ENCODE assay signal across 31 cellular contexts in the genomic region with DNA sequence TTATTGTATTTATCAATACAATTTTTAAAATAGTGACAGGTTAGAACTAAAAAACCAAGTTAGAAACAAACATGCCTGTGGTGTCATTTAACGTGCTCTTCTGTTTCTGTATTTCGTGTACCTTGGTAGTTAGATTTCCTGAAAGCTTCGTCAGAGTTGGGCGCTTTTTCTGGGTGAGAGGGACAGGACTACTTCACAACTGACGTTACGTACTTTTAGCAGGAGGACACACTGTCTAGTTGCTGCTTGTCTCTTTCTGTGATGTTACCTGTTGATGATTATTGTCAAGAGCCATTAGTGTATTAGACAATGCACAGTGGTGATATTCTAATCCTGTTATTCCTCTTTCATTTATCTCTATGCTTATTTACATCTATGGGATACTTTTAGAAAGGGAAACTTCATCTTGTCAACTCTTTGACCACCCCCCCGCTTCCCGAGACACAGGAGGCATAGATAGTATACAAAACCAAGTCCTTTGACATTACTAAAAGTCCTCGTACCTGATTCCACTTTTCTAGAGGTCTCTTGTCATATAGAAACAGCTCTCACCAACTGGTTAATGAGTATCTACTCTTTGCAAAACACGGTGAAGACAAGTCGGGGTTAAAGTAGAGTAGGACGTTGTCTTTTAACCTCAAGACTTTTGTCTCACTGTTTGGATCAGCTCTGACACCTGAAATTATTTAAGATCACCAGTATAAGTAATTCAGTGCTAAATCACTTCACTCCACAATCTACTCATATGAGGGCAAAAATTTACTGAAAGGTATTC.
DNase-seq lines count a peak whose midpoint lies in the region; ATAC-seq and TF ChIP-seq lines count a peak whose summit lies in the region.
"Had no signal": no experiment of that assay in that cellular context is flagged by ENCODE, and none has a peak within 500 bp of the region (broad histone marks: within the 10 kb centered on the region; RNA-seq: fewer than 3 reads in every experiment).

No MANE protein-coding gene starts in this region.

- H3K27me3 Mint-ChIP-seq in H9 (ENCODE audit: low read depth), result no peaks in the 10 kb centered on the region

- H3K4me1 ChIP-seq in H9 (ENCODE audit: insufficient read depth, low read length) (peaks cover 2% of the 10 kb centered on the region; the same call in 1 of the 2 replicates), lower lobe of right lung (no peaks in the 10 kb centered on the region)
- H3K4me1 ChIP-seq: A549, left ventricle myocardium inferior, thyroid gland had no signal

- peak overlapping the region; percentile 45 for H2BK20ac ChIP-seq in H9 (ENCODE audit: low read depth, low read length, poor library complexity, severe bottlenecking)

- no peaks in the 10 kb centered on the region for H4K20me1 ChIP-seq in H9 (ENCODE audit: control insufficient read depth, insufficient read depth, insufficient read length)

- no peak overlapping the region for H4K91ac ChIP-seq in H9 (ENCODE audit: insufficient read length, low read depth, low read length)

- DNase-seq in H9, result no peak
- no peak for DNase-seq in lower lobe of right lung
- DNase-seq in activated naive CD4-positive, alpha-beta T cell treated with anti-CD3 and anti-CD28 coated beads, Interleukin-2, amount 50 U/mL, for 16 hours, result no peak
- no peak for DNase-seq in hepatic stellate cell (ENCODE audit: low spot score)
- no peak for DNase-seq in GM13976 (ENCODE audit: low spot score)
- DNase-seq: activated CD4-positive, alpha-beta T cell treated with anti-CD3 and anti-CD28 coated beads for 4 hours; activated CD8-positive, alpha-beta memory T cell treated with anti-CD3 and anti-CD28 coated beads for 24 hours; activated gamma-delta T cell treated with Interleukin-2 at 50 U/mL for 16 hours; AML-193; CD4-positive, alpha-beta memory T cell; dermis blood vessel endothelial cell; hypothalamus; immature natural killer cell; left ventricle myocardium inferior; midbrain; naive thymus-derived CD4-positive, alpha-beta T cell; NCI-H1694 treated with DMSO at 0.1 percent for 48 hours; NCI-H2171; NCI-H510A treated with DMSO at 0.1 percent for 48 hours; nucleus accumbens; PC-3; stimulated activated naive CD8-positive, alpha-beta T cell treated with anti-CD3 and anti-CD28 coated beads, Interleukin-15, Interleukin-2, amounts not matched to agents 100 U/mL and 50 U/mL, for 24 hours; thyroid gland had no signal

- no peak overlapping the region for H3K4me2 ChIP-seq in H9 (ENCODE audit: insufficient read depth, insufficient read length, low read length)
- H3K4me2 ChIP-seq: A549, GM23338 had no signal

- no peaks in the 10 kb centered on the region; the same call in 1 of the 2 replicates for H3K79me2 ChIP-seq in H9 (ENCODE audit: insufficient read depth, low read length)

- H3K4me3 Mint-ChIP-seq in H9, result no peak overlapping the region
- H3K4me3 Mint-ChIP-seq: CD4-positive, alpha-beta memory T cell; central memory CD8-positive, alpha-beta T cell; GM23338; immature natural killer cell; naive thymus-derived CD4-positive, alpha-beta T cell; T-helper 2 cell treated with Interferon-gamma antibody and Interleukin-4, amounts not matched to agents 5 μg/mL and 100 μg/mL, for 36 hours had no signal

- H3K9ac ChIP-seq in H9 (ENCODE audit: extremely low read depth, insufficient read length, low read length), result no peak overlapping the region

- no peaks in the 10 kb centered on the region for H3K79me1 ChIP-seq in H9 (ENCODE audit: insufficient read depth, low read depth, low read length, poor library complexity, severe bottlenecking)

- no peak overlapping the region for H3K27ac Mint-ChIP-seq in H9
- H3K27ac Mint-ChIP-seq: CD4-positive, alpha-beta memory T cell; GM23338; immature natural killer cell; naive thymus-derived CD4-positive, alpha-beta T cell; T-helper 2 cell treated with Interferon-gamma antibody and Interleukin-4, amounts not matched to agents 5 μg/mL and 100 μg/mL, for 36 hours had no signal

- no peaks in the 10 kb centered on the region for H3K36me3 Mint-ChIP-seq in H9 (ENCODE audit: insufficient read depth in 1 of 3, low read depth in 3 of 3)
- H3K36me3 Mint-ChIP-seq: CD4-positive, alpha-beta memory T cell; immature natural killer cell had no signal

- no peak overlapping the region for H3K23ac ChIP-seq in H9 (ENCODE audit: insufficient read length, low read depth, low read length)

- peak; percentile 95 for ATAC-seq in GM18861 (IDR thresholded peaks at IDR 0.05; ENCODE audit: unreplicated experiment)
- ATAC-seq in HG03342 (IDR thresholded peaks at IDR 0.05; ENCODE audit: unreplicated experiment), result peak; percentile 69
- ATAC-seq in lower lobe of right lung, result peak in 1 of 2 donors; percentile 81
- ATAC-seq in HG02885 (IDR thresholded peaks at IDR 0.05; ENCODE audit: poor library complexity, unreplicated experiment), result no peak
- ATAC-seq: A549; GM23338; naive thymus-derived CD4-positive, alpha-beta T cell; PC-3; Right ventricle myocardium inferior; stimulated activated naive CD8-positive, alpha-beta T cell treated with anti-CD3 and anti-CD28 coated beads, Interleukin-15, Interleukin-2, amounts not matched to agents 100 U/mL and 50 U/mL, for 24 hours had no signal

- no peaks in the 10 kb centered on the region for H3K23me2 ChIP-seq in H9 (ENCODE audit: insufficient read length, low read depth, low read length, poor library complexity, severe bottlenecking)

- in situ Hi-C loops in GM13976 (cut with MboI; ENCODE audit: low sequenced_read_pairs, unreplicated experiment), result no loop called here

- no peak overlapping the region for H2AFZ ChIP-seq in H9 (ENCODE audit: low read length)
- H2AFZ ChIP-seq: GM23338 had no signal

- H2BK120ac ChIP-seq in H9 (ENCODE audit: low read depth, low read length, poor library complexity, severe bottlenecking), result no peak overlapping the region

- H3K9me3 Mint-ChIP-seq in H9, result peaks cover 0 to 2% of the 10 kb centered on the region in 2 experiments; a peak in 2 of 5 replicates
- H3K9me3 Mint-ChIP-seq: CD4-positive, alpha-beta memory T cell; central memory CD8-positive, alpha-beta T cell; GM23338; immature natural killer cell; naive thymus-derived CD4-positive, alpha-beta T cell; T-helper 2 cell treated with Interferon-gamma antibody and Interleukin-4, amounts not matched to agents 5 μg/mL and 100 μg/mL, for 36 hours had no signal

- no peak overlapping the region for H4K8ac ChIP-seq in H9 (replicated peaks; ENCODE audit: insufficient read length, low read depth, low read length)

- H3K14ac ChIP-seq in H9 (ENCODE audit: insufficient read depth, low read length), result no peak overlapping the region

- H3K4ac ChIP-seq in H9 (ENCODE audit: low read depth, low read length), result no peak overlapping the region

- H3K4me3 ChIP-seq in lower lobe of right lung, result peak overlapping the region; percentile 12
- H3K4me3 ChIP-seq: A549, GM23338, left ventricle myocardium inferior, thyroid gland had no signal

- no peak overlapping the region for H3K27ac ChIP-seq in H9 (ENCODE audit: insufficient read length, low read depth, low read length)
- no peak overlapping the region for H3K27ac ChIP-seq in lower lobe of right lung
- H3K27ac ChIP-seq: A549, left ventricle myocardium inferior, thyroid gland had no signal

- no peak overlapping the region for H2BK5ac ChIP-seq in H9 (ENCODE audit: insufficient read length, low read length)

- H2AK5ac ChIP-seq in H9 (ENCODE audit: insufficient read length, low read length), result no peak overlapping the region

- WGBS in H9 (ENCODE audit: extremely low coverage, insufficient read length, low lambda C conversion rate), result no CpG with 5 or more reads among the region's 12 CpGs

- H3K18ac ChIP-seq in H9 (ENCODE audit: insufficient read length, low read depth, low read length), result no peak overlapping the region

- H3K56ac ChIP-seq in H9 (ENCODE audit: insufficient read length, low read depth, low read length), result no peak overlapping the region

- peaks cover 7 to 20% of the 10 kb centered on the region in 2 experiments; a peak in 3 of 4 replicates for H3K4me1 Mint-ChIP-seq in H9
- H3K4me1 Mint-ChIP-seq: CD4-positive, alpha-beta memory T cell; central memory CD8-positive, alpha-beta T cell; immature natural killer cell; naive thymus-derived CD4-positive, alpha-beta T cell had no signal

- TF ChIP-seq CTCF in H9 (conservative IDR thresholded peaks at IDR 0.05) (no peak), lower lobe of right lung (IDR thresholded peaks at IDR 0.05) (no peak), GM13976 (IDR thresholded peaks at IDR 0.05; ENCODE audit: borderline replicate concordance, control extremely low read depth, extremely low read depth, insufficient read depth, missing control alignments) (no peak)

- no peak overlapping the region for H3T11ph ChIP-seq in H9 (ENCODE audit: low read length)

- no peaks in the 10 kb centered on the region for H3K9me3 ChIP-seq in H9 (ENCODE audit: control insufficient read depth, low read depth, low read length)
- no peaks in the 10 kb centered on the region for H3K9me3 ChIP-seq in lower lobe of right lung
- H3K9me3 ChIP-seq: A549, left ventricle myocardium inferior, thyroid gland had no signal

- no peak overlapping the region for H2BK12ac ChIP-seq in H9 (ENCODE audit: insufficient read length, low read depth, low read length)

- intact Hi-C loops in lower lobe of right lung (cut with DNase I), result no loop called here

- H4K5ac ChIP-seq in H9 (ENCODE audit: insufficient read length, low read depth, low read length), result no peak overlapping the region

- no peak overlapping the region for H2BK15ac ChIP-seq in H9 (ENCODE audit: low read depth, low read length)

- H3K27me3 ChIP-seq in H9 (ENCODE audit: insufficient read depth, low read length), result no peaks in the 10 kb centered on the region
- H3K27me3 ChIP-seq in lower lobe of right lung (ENCODE audit: low read depth), result no peaks in the 10 kb centered on the region
- H3K27me3 ChIP-seq: thyroid gland had no signal

- H3K36me3 ChIP-seq in lower lobe of right lung, result no peaks in the 10 kb centered on the region
- H3K36me3 ChIP-seq: left ventricle myocardium inferior, thyroid gland had no signal
